In genomic region chr16:48617711-48618148, GRCh38 we compare ENCODE assay signal across 12 cellular contexts. TPM values are rescaled to one million over a fixed set of nuclear protein-coding genes. Genes with fewer than 3 reads are reported as not detected.
A peak's percentile ranks its signal among the peaks of the same experiment; 100 is the strongest.
DNase-seq lines count a peak whose midpoint lies in the region; ATAC-seq and TF ChIP-seq lines count a peak whose summit lies in the region.
"Had no signal": no experiment of that assay in that cellular context is flagged by ENCODE, and none has a peak within 500 bp of the region (broad histone marks: within the 10 kb centered on the region; RNA-seq: fewer than 3 reads in every experiment).

No MANE protein-coding gene starts in this region.

- TF ChIP-seq EP300 in Ishikawa (IDR thresholded peaks at IDR 0.05; ENCODE audit: borderline replicate concordance), result no peak

- in situ Hi-C loops in KBM-7 (cut with MboI; ENCODE audit: low pct_unique_long_range_greater_than_20kb, low sequenced_read_pairs), result loop anchor here (25.0 kb wide), 1 partner anchor 230 kb away; the partner anchor contains the start of gene SIAH1

- H3K4me3 ChIP-seq in skeletal muscle satellite cell (ENCODE audit: low read length) (no peak overlapping the region), mucosa of descending colon (no peak overlapping the region), neuronal stem cell (ENCODE audit: low read length in 2 of 2) (no peak overlapping the region)
- H3K4me3 ChIP-seq: tibial nerve had no signal

- H3K4ac ChIP-seq in neuronal stem cell (ENCODE audit: low read length), result no peak overlapping the region

- H3K14ac ChIP-seq in neuronal stem cell (ENCODE audit: low read length), result no peak overlapping the region

- no peak overlapping the region for H4K8ac ChIP-seq in neuronal stem cell (ENCODE audit: low read depth, low read length)

- no peak for TF ChIP-seq RAD21 in Ishikawa (IDR thresholded peaks at IDR 0.05; ENCODE audit: low read depth)

- intact Hi-C loops in mucosa of descending colon (cut with DNase I, micrococcal nuclease), result no loop called here

- H3K36me3 ChIP-seq in skeletal muscle satellite cell (ENCODE audit: insufficient read depth, low read length), result no peaks in the 10 kb centered on the region
- no peaks in the 10 kb centered on the region for H3K36me3 ChIP-seq in mucosa of descending colon (ENCODE audit: low read depth)
- no peaks in the 10 kb centered on the region for H3K36me3 ChIP-seq in neuronal stem cell (replicated peaks in 1 of 2; ENCODE audit: control insufficient read depth in 2 of 2, insufficient read depth in 2 of 2, low read length in 2 of 2)
- H3K36me3 ChIP-seq: tibial nerve had no signal

- H3K27ac ChIP-seq in neuronal stem cell (replicated peaks; ENCODE audit: low read length), result no peak overlapping the region
- H3K27ac ChIP-seq: tibial nerve, VCaP had no signal

- H2BK12ac ChIP-seq in neuronal stem cell (ENCODE audit: low read length), result no peak overlapping the region

- H3K18ac ChIP-seq in neuronal stem cell (ENCODE audit: low read length), result no peak overlapping the region

- H2AK5ac ChIP-seq in neuronal stem cell (ENCODE audit: low read depth, low read length), result no peak overlapping the region

- H4K91ac ChIP-seq in neuronal stem cell (ENCODE audit: low read depth, low read length, poor library complexity), result no peak overlapping the region

- H3K4me1 ChIP-seq in skeletal muscle satellite cell (ENCODE audit: control insufficient read depth, insufficient read depth, low read length), result peaks cover 6% of the 10 kb centered on the region
- H3K4me1 ChIP-seq in mucosa of descending colon (ENCODE audit: low read depth), result peaks cover 2% of the 10 kb centered on the region
- no peaks in the 10 kb centered on the region for H3K4me1 ChIP-seq in neuronal stem cell (ENCODE audit: control insufficient read depth in 2 of 2, insufficient read depth in 1 of 2, low read depth in 1 of 2, low read length in 2 of 2)

- no peak overlapping the region for H2BK120ac ChIP-seq in neuronal stem cell (ENCODE audit: low read depth, low read length)

- H3K4me2 ChIP-seq in skeletal muscle satellite cell (ENCODE audit: low read length) (peak overlapping the region; percentile 4), neuronal stem cell (ENCODE audit: insufficient read depth, low read length, poor library complexity, severe bottlenecking) (no peak overlapping the region)

- H3K9me3 ChIP-seq in skeletal muscle satellite cell (replicated peaks; ENCODE audit: low read length), result no peaks in the 10 kb centered on the region
- H3K9me3 ChIP-seq in mucosa of descending colon, result no peaks in the 10 kb centered on the region
- H3K9me3 ChIP-seq in neuronal stem cell (replicated peaks in 1 of 2; ENCODE audit: control insufficient read depth in 2 of 2, insufficient read depth in 1 of 2, low read depth in 1 of 2, low read length in 2 of 2), result no peaks in the 10 kb centered on the region
- H3K9me3 ChIP-seq: tibial nerve had no signal

- WGBS in neuronal stem cell (ENCODE audit: extremely low coverage in 2 of 2, insufficient read length in 2 of 2, insufficient replicate concordance in 1 of 2), 2 donors, result no CpG with 5 or more reads among the region's 4 CpGs

- TF ChIP-seq CTCF in mucosa of descending colon (IDR thresholded peaks at IDR 0.05), result no peak

- H3K27me3 ChIP-seq in skeletal muscle satellite cell (ENCODE audit: control insufficient read depth, insufficient read depth, low read length) (peaks cover 8% of the 10 kb centered on the region), neuronal stem cell (ENCODE audit: control insufficient read depth in 3 of 3, insufficient read depth in 3 of 3, low read depth in 1 of 3, low read length in 3 of 3) (peaks cover 0 to 8% (median 7%) of the 10 kb centered on the region in 3 experiments)
- H3K27me3 ChIP-seq: tibial nerve had no signal

- no peaks in the 10 kb centered on the region for H3K79me1 ChIP-seq in neuronal stem cell (ENCODE audit: low read depth, low read length)

- ATAC-seq in mucosa of descending colon, result no peak
- ATAC-seq: activated naive CD8-positive, alpha-beta T cell treated with anti-CD3 and anti-CD28 coated beads, Interleukin-2, amount 50 U/mL, for 24 hours had no signal

- DNase-seq in RPMI7951 (ENCODE audit: low read depth) (peak; percentile 53), fibroblast of the conjunctiva (ENCODE audit: low read depth) (peak; percentile 53), mucosa of descending colon (no peak), KBM-7 (no peak), neuronal stem cell (ENCODE audit: low spot score) (no peak)
- DNase-seq: activated naive CD8-positive, alpha-beta T cell treated with anti-CD3 and anti-CD28 coated beads, Interleukin-2, amount 50 U/mL, for 24 hours; NCI-H526 treated with DMSO at 0.1 percent for 48 hours; stimulated activated CD4-positive, alpha-beta T cell treated with anti-CD3 and anti-CD28 coated beads, Interleukin-12 subunit alpha, Interleukin-12 subunit beta, amount 100 ng/mL, for 4 hours had no signal

- H2AFZ ChIP-seq in neuronal stem cell (ENCODE audit: low read length), result no peak overlapping the region

- no peak overlapping the region for H3K23ac ChIP-seq in neuronal stem cell (ENCODE audit: low read depth, low read length, poor library complexity)

- H3K9ac ChIP-seq in skeletal muscle satellite cell (ENCODE audit: low read depth, low read length), result no peak overlapping the region
- H3K9ac ChIP-seq in neuronal stem cell (ENCODE audit: low read depth, low read length, poor library complexity), result no peak overlapping the region

- no peak overlapping the region for H2BK15ac ChIP-seq in neuronal stem cell (ENCODE audit: low read length)

- no peak overlapping the region for H2BK5ac ChIP-seq in neuronal stem cell (ENCODE audit: low read length)

TF ChIP-seq in Ishikawa, 13 proteins besides CTCF, POLR2A, EP300 and RAD21:
- TF ChIP-seq EGR1 (IDR thresholded peaks at IDR 0.05), result no peak
- peak; percentile 75 for TF ChIP-seq NFIC (IDR thresholded peaks at IDR 0.05)
- TF ChIP-seq CEBPB (IDR thresholded peaks at IDR 0.05), result peak; percentile 55; the same call in 1 of the 2 replicates
- peak; percentile 46; the same call in 1 of the 2 replicates for TF ChIP-seq TEAD4 (IDR thresholded peaks at IDR 0.05)
TF ChIP-seq in Ishikawa: peak in this region for 3.

RNA-seq across cellular contexts. Expression of gene N4BP1, which starts 7.8 kb away (rescaled TPM):
- total RNA-seq in RPMI7951 (2014; rRNA removed; shearing (Covaris generic)), result 13.0 and 21.5 TPM in 2 replicates
- total RNA-seq in skeletal muscle satellite cell (2012; rRNA removed), result 10.7 and 15.5 TPM in 2 replicates
- total RNA-seq in mucosa of descending colon, result 10 to 100 TPM; 34.6 to 38.9 (median 37.1) TPM
- polyA plus RNA-seq in neuronal stem cell (2013, experiment 1 of 2), result 16.8 TPM
- polyA plus RNA-seq in neuronal stem cell (2013, experiment 2 of 2), result 18.2 TPM

Comparison
In these comparisons a context has a peak if more than half of its experiments do, and no peak if none do; other contexts are left out.
1. DNase-seq: peak in RPMI7951 (single experiment) and fibroblast of the conjunctiva (single experiment); none in mucosa of descending colon (0 of 3), KBM-7 (single experiment) and neuronal stem cell (single experiment).